ENCODE assay signal across 7 cellular contexts in genomic region chr10:133260895-133261725, GRCh38. TPM values are rescaled to one million over a fixed set of nuclear protein-coding genes. Genes with fewer than 3 reads are reported as not detected.
DNase-seq lines count a peak whose midpoint lies in the region; ATAC-seq, FAIRE-seq and TF ChIP-seq lines count a peak whose summit lies in the region.

No MANE protein-coding gene starts in this region.

- H3K9ac ChIP-seq in GM23248 (peak overlapping the region; percentile 77), muscle layer of colon (ENCODE audit: low read length) (peak overlapping the region; percentile 33)

- H4K20me1 ChIP-seq in GM23248 (ENCODE audit: insufficient read depth): no peaks in the 10 kb centered on the region

- H3K4me3 ChIP-seq in GM23248 (peak overlapping the region; percentile 68), muscle layer of colon (ENCODE audit: low read depth in 1 of 2, low read length in 2 of 2) (peak overlapping the region; percentile 61), stomach (peak overlapping the region; percentile 63 to 89 (median 74))

- peak overlapping the region; percentile 60 for H2AFZ ChIP-seq in GM23248

- POLR2A ChIA-PET in activated CD4-positive, alpha-beta memory T cell treated with anti-CD3 and anti-CD28 coated beads for 36 hours (lab: Charles Lee): interaction anchor here (3.4 kb wide), 1 partner anchor 14 kb away, joined by 30 read pairs; the partner anchor contains the start of gene ADAM8

- peaks cover 16% of the 10 kb centered on the region for H3K36me3 Mint-ChIP-seq in activated CD4-positive, alpha-beta memory T cell treated with anti-CD3 and anti-CD28 coated beads for 36 hours
- H3K36me3 Mint-ChIP-seq in effector memory CD8-positive, alpha-beta T cell (ENCODE audit: insufficient read depth): peaks cover 46% of the 10 kb centered on the region

- TF ChIP-seq EP300 in stomach (IDR thresholded peaks at IDR 0.05): no peak

- H3K9me3 ChIP-seq in GM23248 (ENCODE audit: low read depth): no peaks in the 10 kb centered on the region
- H3K9me3 ChIP-seq in muscle layer of colon (ENCODE audit: low read length): no peaks in the 10 kb centered on the region
- no peaks in the 10 kb centered on the region for H3K9me3 ChIP-seq in stomach

- peak overlapping the region; percentile 90 for H3K27ac Mint-ChIP-seq in activated CD4-positive, alpha-beta memory T cell treated with anti-CD3 and anti-CD28 coated beads for 36 hours
- H3K27ac Mint-ChIP-seq in effector memory CD8-positive, alpha-beta T cell: peak overlapping the region; percentile 86 to 93

- H3K9me2 ChIP-seq in GM23248 (ENCODE audit: insufficient read depth): no peaks in the 10 kb centered on the region

- peak overlapping the region; percentile 79 for H3K4me3 Mint-ChIP-seq in activated CD4-positive, alpha-beta memory T cell treated with anti-CD3 and anti-CD28 coated beads for 36 hours
- peak overlapping the region; percentile 77 for H3K4me3 Mint-ChIP-seq in effector memory CD8-positive, alpha-beta T cell

- peaks cover 76% of the 10 kb centered on the region for H3K4me1 Mint-ChIP-seq in activated CD4-positive, alpha-beta memory T cell treated with anti-CD3 and anti-CD28 coated beads for 36 hours (ENCODE audit: low read depth)
- peaks cover 57 to 67% of the 10 kb centered on the region in 2 donors for H3K4me1 Mint-ChIP-seq in effector memory CD8-positive, alpha-beta T cell (ENCODE audit: low read depth in 2 of 2)

- H3K9me3 Mint-ChIP-seq in activated CD4-positive, alpha-beta memory T cell treated with anti-CD3 and anti-CD28 coated beads for 36 hours: no peaks in the 10 kb centered on the region
- no peaks in the 10 kb centered on the region for H3K9me3 Mint-ChIP-seq in effector memory CD8-positive, alpha-beta T cell

- TF ChIP-seq POLR2A in GM12892 (IDR thresholded peaks at IDR 0.05; ENCODE audit: low read depth, low read length) (peak; percentile 31; the same call in 1 of the 2 replicates), stomach (IDR thresholded peaks at IDR 0.05) (no peak)

- peak; percentile 76 for FAIRE-seq in GM12892 (lab: Jason Lieb, UNC)

- no peak for TF ChIP-seq CTCF in stomach (IDR thresholded peaks at IDR 0.05)

- CTCF ChIA-PET in activated CD4-positive, alpha-beta memory T cell treated with anti-CD3 and anti-CD28 coated beads for 36 hours (lab: Charles Lee): interaction anchor here (0.6 to 1.1 kb wide), 3 partner anchors 15 to 46 kb away, joined by 3 to 8 read pairs (median 4); no protein-coding TSS in a partner anchor

- no peaks in the 10 kb centered on the region for H3K79me2 ChIP-seq in GM23248 (ENCODE audit: insufficient read depth)

- H3K36me3 ChIP-seq in GM23248 (ENCODE audit: low read depth) (no peaks in the 10 kb centered on the region), muscle layer of colon (ENCODE audit: insufficient read depth, low read length) (no peaks in the 10 kb centered on the region), stomach (no peaks in the 10 kb centered on the region)

- DNase-seq in GM12892 (ENCODE audit: insufficient read length) (peak; percentile 73), GM23248 (peak; percentile 76), LHCN-M2 (ENCODE audit: low read depth) (peak; percentile 30), stomach (peak; percentile 57)
- DNase-seq in activated CD4-positive, alpha-beta memory T cell treated with anti-CD3 and anti-CD28 coated beads for 36 hours: peak; percentile 84
- peak; percentile 60 to 66 (median 60) for DNase-seq in effector memory CD8-positive, alpha-beta T cell

- H3K4me2 ChIP-seq in GM23248 (ENCODE audit: unreplicated experiment): peak overlapping the region; percentile 82

- peaks cover 9% of the 10 kb centered on the region for H3F3A ChIP-seq in GM23248 (ENCODE audit: insufficient read depth)

- in situ Hi-C loops in GM23248 (cut with MboI): no loop called here

- 23 to 29% methylated on average over 42 to 46 of the region's 50 CpGs for WGBS in GM23248 (ENCODE audit: low coverage in 1 of 2, low lambda C conversion rate in 2 of 2, missing lambda C conversion rate in 2 of 2), 2 experiments
- 14 to 37% (median 20%) methylated on average over 17 to 50 of the region's 50 CpGs for WGBS in stomach, 5 donors

- ATAC-seq in effector memory CD8-positive, alpha-beta T cell (replicated peaks): peak; percentile 70

- intact Hi-C loops in activated CD4-positive, alpha-beta memory T cell treated with anti-CD3 and anti-CD28 coated beads for 36 hours (cut with micrococcal nuclease): loop anchor here (1.0 to 5.0 kb wide), 3 partner anchors 48 to 131 kb away; partner anchors contain the start of genes ECHS1 and MTG1
- intact Hi-C loops in stomach (cut with DNase I; ENCODE audit: low total_unique reads): no loop called here

- H3K27me3 ChIP-seq in GM23248 (replicated peaks; ENCODE audit: insufficient read depth): no peaks in the 10 kb centered on the region
- H3K27me3 ChIP-seq in muscle layer of colon (ENCODE audit: control insufficient read depth in 1 of 2, insufficient read depth in 2 of 2, low read length in 2 of 2): no peaks in the 10 kb centered on the region
- no peaks in the 10 kb centered on the region for H3K27me3 ChIP-seq in stomach

- H3K4me1 ChIP-seq in GM23248 (ENCODE audit: insufficient read depth): peaks cover 16% of the 10 kb centered on the region
- peaks cover 17% of the 10 kb centered on the region for H3K4me1 ChIP-seq in muscle layer of colon (ENCODE audit: insufficient read depth, low read length)
- peaks cover 44 to 76% (median 65%) of the 10 kb centered on the region in 4 donors for H3K4me1 ChIP-seq in stomach

- H3K27me3 Mint-ChIP-seq in activated CD4-positive, alpha-beta memory T cell treated with anti-CD3 and anti-CD28 coated beads for 36 hours: peaks cover 2% of the 10 kb centered on the region
- H3K27me3 Mint-ChIP-seq in effector memory CD8-positive, alpha-beta T cell: no peaks in the 10 kb centered on the region

- H3K27ac ChIP-seq in GM23248: 0 out of 2 replicates have a peak overlapping the region, but pooled peaks have one; percentile 1
- H3K27ac ChIP-seq in muscle layer of colon (ENCODE audit: low read depth, low read length): peak overlapping the region; percentile 63
- peak overlapping the region; percentile 87 to 95 (median 93) for H3K27ac ChIP-seq in stomach

RNA-seq across cellular contexts. Expression of gene ADAM8, which starts 15.6 kb away (rescaled TPM):
- polyA plus RNA-seq in GM12892 (2012; ENCODE audit: missing spikeins): 20.8 TPM
- 0.25 and 0.76 TPM in 2 replicates for total RNA-seq in GM23248 (2014; rRNA removed; shearing (Covaris generic))
- polyA plus RNA-seq in GM23248 (2016; fragmentation: Nextera tagmentation; extraction: Ambion mirVana): 0.19 TPM in 1 of 2 replicates, not detected in the other
- total RNA-seq in LHCN-M2 (2014; rRNA removed): 0.57 and 0.77 TPM in 2 replicates
- 0.05 TPM for polyA plus RNA-seq in LHCN-M2 (2012)
- 100 to 1,000 TPM; 160 to 165 TPM for total RNA-seq in activated CD4-positive, alpha-beta memory T cell treated with anti-CD3 and anti-CD28 coated beads for 36 hours
- 10 to 100 TPM in 1 of 5 donors, 1 to 10 TPM in 3, not detected in 1; 3.3 to 50.8 (median 5.0) TPM for total RNA-seq in stomach
- polyA plus RNA-seq in stomach: 1 to 10 TPM; 1.8 to 4.4 (median 3.6) TPM

RNA-seq across cellular contexts. Expression of gene VENTX, which starts 23.5 kb away (rescaled TPM):
- not detected for polyA plus RNA-seq in GM12892 (2012; ENCODE audit: missing spikeins)
- total RNA-seq in GM23248 (2014; rRNA removed; shearing (Covaris generic)): not detected in 2 replicates
- polyA plus RNA-seq in GM23248 (2016; fragmentation: Nextera tagmentation; extraction: Ambion mirVana) (not detected in 2 replicates), stomach (under 1 TPM; 0.15 to 0.75 (median 0.35) TPM)
- total RNA-seq in LHCN-M2 (2014; rRNA removed) (not detected in 2 replicates), stomach (1 to 10 TPM in 1 of 5 donors, under 1 TPM in 2, not detected in 2; 0.45 to 3.2 (median 0.58) TPM)
- not detected for polyA plus RNA-seq in LHCN-M2 (2012)
- under 1 TPM; 0.07 to 0.12 TPM for total RNA-seq in activated CD4-positive, alpha-beta memory T cell treated with anti-CD3 and anti-CD28 coated beads for 36 hours

RNA-seq across cellular contexts. Expression of gene UTF1, which starts 31.1 kb away (rescaled TPM):
- not detected for polyA plus RNA-seq in GM12892 (2012; ENCODE audit: missing spikeins)
- not detected in 2 replicates for total RNA-seq in GM23248 (2014; rRNA removed; shearing (Covaris generic))
- polyA plus RNA-seq in GM23248 (2016; fragmentation: Nextera tagmentation; extraction: Ambion mirVana) (not detected in 2 replicates), stomach (not detected)
- total RNA-seq in LHCN-M2 (2014; rRNA removed) (not detected in 2 replicates), stomach (not detected)
- not detected for polyA plus RNA-seq in LHCN-M2 (2012)
- total RNA-seq in activated CD4-positive, alpha-beta memory T cell treated with anti-CD3 and anti-CD28 coated beads for 36 hours: not detected

RNA-seq across cellular contexts. Expression of gene TUBGCP2, which starts 47.6 kb away (rescaled TPM):
- polyA plus RNA-seq in GM12892 (2012; ENCODE audit: missing spikeins): 23.8 TPM
- total RNA-seq in GM23248 (2014; rRNA removed; shearing (Covaris generic)): 50.3 and 53.9 TPM in 2 replicates
- polyA plus RNA-seq in GM23248 (2016; fragmentation: Nextera tagmentation; extraction: Ambion mirVana): 35.3 and 39.7 TPM in 2 replicates
- 73.9 and 74.8 TPM in 2 replicates for total RNA-seq in LHCN-M2 (2014; rRNA removed)
- polyA plus RNA-seq in LHCN-M2 (2012): 59.1 TPM
- 10 to 100 TPM; 54.5 to 59.1 TPM for total RNA-seq in activated CD4-positive, alpha-beta memory T cell treated with anti-CD3 and anti-CD28 coated beads for 36 hours
- 100 to 1,000 TPM in 1 of 5 donors, 10 to 100 TPM in 4; 18.3 to 117 (median 41.9) TPM for total RNA-seq in stomach
- 10 to 100 TPM; 40.3 to 89.8 (median 68.7) TPM for polyA plus RNA-seq in stomach

RNA-seq across cellular contexts. Expression of gene ZNF511, which starts 47.6 kb away (rescaled TPM):
- polyA plus RNA-seq in GM12892 (2012; ENCODE audit: missing spikeins): 28.3 TPM
- 12.4 and 12.6 TPM in 2 replicates for total RNA-seq in GM23248 (2014; rRNA removed; shearing (Covaris generic))
- polyA plus RNA-seq in GM23248 (2016; fragmentation: Nextera tagmentation; extraction: Ambion mirVana): 59.5 and 63.3 TPM in 2 replicates
- 26.9 and 33.8 TPM in 2 replicates for total RNA-seq in LHCN-M2 (2014; rRNA removed)
- polyA plus RNA-seq in LHCN-M2 (2012): 38.2 TPM
- 10 to 100 TPM; 48.7 to 51.5 TPM for total RNA-seq in activated CD4-positive, alpha-beta memory T cell treated with anti-CD3 and anti-CD28 coated beads for 36 hours
- 10 to 100 TPM; 12.7 to 82.1 (median 27.2) TPM for total RNA-seq in stomach
- polyA plus RNA-seq in stomach: 10 to 100 TPM; 55.8 to 63.4 (median 60.0) TPM

Comparison
In these comparisons a context has a peak if more than half of its experiments do, and no peak if none do; other contexts are left out.
1. Peak in every context shown above with its lines: DNase-seq, ATAC-seq, H3K4me3 ChIP-seq and H3K27ac ChIP-seq.
2. DNase-seq: peak in every context shown above with its lines; median percentile 84 in activated CD4-positive, alpha-beta memory T cell treated with anti-CD3 and anti-CD28 coated beads for 36 hours; 76 in GM23248; 73 in GM12892; 60 in effector memory CD8-positive, alpha-beta T cell; 57 in stomach; 30 in LHCN-M2.
3. H3K27ac ChIP-seq: peak in every context shown above with its lines; median percentile 93 in stomach; 63 in muscle layer of colon; 1 in GM23248.